In genomic region chr3:10223676-10224639, GRCh38 we compare ENCODE assay signal across 9 cellular contexts. TPM values are rescaled to one million over a fixed set of nuclear protein-coding genes. Genes with fewer than 3 reads are reported as not detected.
DNase-seq lines count a peak whose midpoint lies in the region; ATAC-seq, FAIRE-seq and TF ChIP-seq lines count a peak whose summit lies in the region.
"Had no signal": no experiment of that assay in that cellular context is flagged by ENCODE, and none has a peak within 500 bp of the region (broad histone marks: within the 10 kb centered on the region; RNA-seq: fewer than 3 reads in every experiment).

No MANE protein-coding gene starts in this region.

- no peaks in the 10 kb centered on the region for H3K27me3 Mint-ChIP-seq in activated CD4-positive, alpha-beta T cell treated with anti-CD3 and anti-CD28 coated beads, Interleukin-2, amount 10 ng/mL, durations not matched to agents 24 days and 14 days

- no peak for TF ChIP-seq CTCF in gastrocnemius medialis (IDR thresholded peaks at IDR 0.05 in 4 of 5, conservative IDR thresholded peaks at IDR 0.05 in 1 of 5)

- peaks cover 46% of the 10 kb centered on the region for H3K36me3 Mint-ChIP-seq in activated CD4-positive, alpha-beta T cell treated with anti-CD3 and anti-CD28 coated beads, Interleukin-2, amount 10 ng/mL, durations not matched to agents 24 days and 14 days (ENCODE audit: low read depth)

- FAIRE-seq in H54 (lab: Jason Lieb, UNC): no peak

- H3K9me3 ChIP-seq in gastrocnemius medialis: no peaks in the 10 kb centered on the region

- peaks cover 0 to 49% of the 10 kb centered on the region in 2 donors for H3K36me3 ChIP-seq in gastrocnemius medialis

- peak overlapping the region; percentile 89 for H3K27ac Mint-ChIP-seq in activated CD4-positive, alpha-beta T cell treated with anti-CD3 and anti-CD28 coated beads, Interleukin-2, amount 10 ng/mL, durations not matched to agents 24 days and 14 days

- ATAC-seq in GM19463 (IDR thresholded peaks at IDR 0.05; ENCODE audit: unreplicated experiment): peak; percentile 64
- peak; percentile 57 for ATAC-seq in HG03521 (IDR thresholded peaks at IDR 0.05; ENCODE audit: unreplicated experiment)
- ATAC-seq in gastrocnemius medialis: no peak

- H3K9me3 Mint-ChIP-seq in activated CD4-positive, alpha-beta T cell treated with anti-CD3 and anti-CD28 coated beads, Interleukin-2, amount 10 ng/mL, durations not matched to agents 24 days and 14 days: peaks cover 4% of the 10 kb centered on the region
- H3K9me3 Mint-ChIP-seq: neural crest cell had no signal

- H3K27ac ChIP-seq in gastrocnemius medialis: peak overlapping the region in 3 of 4 donors; percentile 24 to 54 (median 36)

- H3K4me3 ChIP-seq in gastrocnemius medialis: no peak overlapping the region

- H3K4me3 Mint-ChIP-seq in activated CD4-positive, alpha-beta T cell treated with anti-CD3 and anti-CD28 coated beads, Interleukin-2, amount 10 ng/mL, durations not matched to agents 24 days and 14 days: peak overlapping the region; percentile 36
- H3K4me3 Mint-ChIP-seq: neural crest cell had no signal

- DNase-seq in CD1c-positive myeloid dendritic cell (ENCODE audit: extremely low spot score): peak; percentile 36
- DNase-seq in activated CD4-positive, alpha-beta T cell treated with anti-CD3 and anti-CD28 coated beads, Interleukin-2, amount 10 ng/mL, durations not matched to agents 24 days and 14 days: peak; percentile 83
- no peak for DNase-seq in gastrocnemius medialis
- no peak for DNase-seq in H54 (ENCODE audit: insufficient read length, low spot score)
- DNase-seq in superior temporal gyrus (ENCODE audit: extremely low spot score): no peak
- no peak for DNase-seq in NCI-H2081 (lab: John Stamatoyannopoulos, UW)

- H3K27me3 ChIP-seq in gastrocnemius medialis: no peaks in the 10 kb centered on the region

- intact Hi-C loops in activated CD4-positive, alpha-beta T cell treated with anti-CD3 and anti-CD28 coated beads, Interleukin-2, amount 10 ng/mL, durations not matched to agents 24 days and 14 days (cut with micrococcal nuclease): loop anchor here (2.0 to 10.0 kb wide), 4 partner anchors 81 to 239 kb away; partner anchors contain the start of genes BRK1, EMC3 and FANCD2
- intact Hi-C loops in gastrocnemius medialis (cut with DNase I; ENCODE audit: low total_unique reads): loop anchor here (10.0 kb wide), 1 partner anchor 109 kb away; the partner anchor contains the start of gene BRK1

- in situ Hi-C loops in gastrocnemius medialis (cut with MboI; ENCODE audit: low sequenced_read_pairs in 4 of 4): loop anchor here in 2 of 4 donors (10.0 kb wide), 1 partner anchor 59 kb away; the partner anchor contains the start of gene IRAK2 (in 2 of the 2)

- TF ChIP-seq POLR2A in gastrocnemius medialis (IDR thresholded peaks at IDR 0.05) (no peak), H54 (IDR thresholded peaks at IDR 0.05; ENCODE audit: low read depth, low read length) (no peak)

- H3K4me1 ChIP-seq in gastrocnemius medialis: peaks cover 0 to 5% of the 10 kb centered on the region in 2 donors

- H3K4me1 Mint-ChIP-seq in activated CD4-positive, alpha-beta T cell treated with anti-CD3 and anti-CD28 coated beads, Interleukin-2, amount 10 ng/mL, durations not matched to agents 24 days and 14 days: peaks cover 70% of the 10 kb centered on the region

RNA-seq across cellular contexts. Expression of gene TATDN2, which starts 24.3 kb away (rescaled TPM):
- total RNA-seq in activated CD4-positive, alpha-beta T cell treated with anti-CD3 and anti-CD28 coated beads, Interleukin-2, amount 10 ng/mL, durations not matched to agents 24 days and 14 days: 70.9 and 74.4 TPM in 2 replicates
- total RNA-seq in gastrocnemius medialis: 10 to 100 TPM; 10.9 to 11.5 (median 10.9) TPM

RNA-seq across cellular contexts. Expression of gene IRAK2, which starts 59.2 kb away (rescaled TPM):
- total RNA-seq in activated CD4-positive, alpha-beta T cell treated with anti-CD3 and anti-CD28 coated beads, Interleukin-2, amount 10 ng/mL, durations not matched to agents 24 days and 14 days: 4.5 and 5.1 TPM in 2 replicates
- 10 to 100 TPM; 21.9 to 42.0 (median 25.8) TPM for total RNA-seq in gastrocnemius medialis

Comparison
In these comparisons a context has a peak if more than half of its experiments do, and no peak if none do; other contexts are left out.
1. DNase-seq: peak in CD1c-positive myeloid dendritic cell (single experiment) and activated CD4-positive, alpha-beta T cell treated with anti-CD3 and anti-CD28 coated beads, Interleukin-2, amount 10 ng/mL, durations not matched to agents 24 days and 14 days (single experiment); none in gastrocnemius medialis (0 of 2), H54 (single experiment), superior temporal gyrus (single experiment) and NCI-H2081 (0 of 2).
2. ATAC-seq: peak in GM19463 (single experiment) and HG03521 (single experiment); none in gastrocnemius medialis (0 of 2).